ENCODE assay signal across 16 cellular contexts in genomic region chr11:76830639-76831312, GRCh38. TPM values are rescaled to one million over a fixed set of nuclear protein-coding genes. Genes with fewer than 3 reads are reported as not detected.
DNase-seq lines count a peak whose midpoint lies in the region; ATAC-seq lines count a peak whose summit lies in the region.
"Had no signal": no experiment of that assay in that cellular context is flagged by ENCODE, and none has a peak within 500 bp of the region (broad histone marks: within the 10 kb centered on the region; RNA-seq: fewer than 3 reads in every experiment).

No MANE protein-coding gene starts in this region.

- ATAC-seq in HG03469 (IDR thresholded peaks at IDR 0.05; ENCODE audit: unreplicated experiment): no peak
- no peak for ATAC-seq in HG02884 (IDR thresholded peaks at IDR 0.05; ENCODE audit: unreplicated experiment)
- ATAC-seq: GM12878, HCT116 had no signal

- DNase-seq in GM04504 (ENCODE audit: low read depth): peak; percentile 62
- DNase-seq in NCI-H69 (lab: John Stamatoyannopoulos, UW): peak; percentile 84
- DNase-seq in cerebellum (ENCODE audit: low spot score): peak; percentile 78
- peak; percentile 56 for DNase-seq in non-pigmented ciliary epithelial cell (ENCODE audit: low read depth)
- no peak for DNase-seq in NCI-H2029 treated with DMSO at 0.1 percent for 48 hours (lab: John Stamatoyannopoulos, UW)
- DNase-seq in HK-2 (ENCODE audit: unreplicated experiment): no peak
- DNase-seq: activated CD4-positive, alpha-beta T cell treated with anti-CD3 and anti-CD28 coated beads, Interleukin-2, amount 10 ng/mL, durations not matched to agents 7 days and 5 days; activated effector memory CD4-positive, alpha-beta T cell treated with anti-CD3 and anti-CD28 coated beads, Interleukin-2, amount 50 U/mL, for 16 hours; effector CD4-positive, alpha-beta T cell; NK-92 treated with Interleukin-12 subunit alpha and Interleukin-12 subunit beta, amount 100 ng/mL, for 24 hours; T-helper 1 cell had no signal

RNA-seq across cellular contexts. Expression of gene ACER3, which starts 29.9 kb away (rescaled TPM):
- 16.0 TPM for total RNA-seq in cerebellum

RNA-seq across cellular contexts. Expression of gene TSKU, which starts 47.6 kb away (rescaled TPM):
- total RNA-seq in cerebellum: 6.7 TPM
- total RNA-seq: mononuclear cell had no signal

Comparison
In these comparisons a context has a peak if more than half of its experiments do, and no peak if none do; other contexts are left out.
1. DNase-seq: peak in GM04504 (single experiment), NCI-H69 (single experiment), cerebellum (single experiment) and non-pigmented ciliary epithelial cell (single experiment); none in NCI-H2029 treated with DMSO at 0.1 percent for 48 hours (single experiment) and HK-2 (single experiment).